28 cellular contexts compared by ENCODE assay signal in the genomic region with DNA sequence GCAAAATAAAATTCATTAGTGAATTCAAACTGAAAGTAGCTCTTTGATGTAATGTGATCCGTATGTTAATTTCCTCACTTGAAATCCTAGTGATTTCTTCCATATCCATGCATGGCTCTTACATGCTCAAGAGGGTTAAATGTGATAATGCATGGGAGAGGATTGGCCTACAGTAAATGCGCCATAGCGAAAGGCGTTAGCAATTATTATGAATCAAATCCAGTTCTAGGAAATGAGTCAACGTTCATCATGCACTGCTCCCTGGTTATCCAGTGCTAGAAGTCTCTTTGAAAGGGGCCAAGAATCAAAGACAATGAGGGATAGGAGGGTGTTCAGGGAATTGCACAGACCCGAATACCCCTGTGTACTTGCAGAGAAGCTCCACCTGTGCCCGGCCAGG.
DNase-seq lines count a peak whose midpoint lies in the region; ATAC-seq, FAIRE-seq and TF ChIP-seq lines count a peak whose summit lies in the region.
"Had no signal": no experiment of that assay in that cellular context is flagged by ENCODE, and none has a peak within 500 bp of the region (broad histone marks: within the 10 kb centered on the region; RNA-seq: fewer than 3 reads in every experiment).

No MANE protein-coding gene starts in this region.

- H3K9me3 ChIP-seq in breast epithelium (no peaks in the 10 kb centered on the region), astrocyte (ENCODE audit: insufficient read depth, low read depth, low read length) (no peaks in the 10 kb centered on the region)
- H3K9me3 ChIP-seq: A549 had no signal

- H3K4me3 ChIP-seq in breast epithelium = no peak overlapping the region
- no peak overlapping the region for H3K4me3 ChIP-seq in astrocyte (ENCODE audit: insufficient read depth, low read depth, low read length)
- H3K4me3 ChIP-seq in fibroblast of the aortic adventitia (ENCODE audit: low read depth, low read length) = no peak overlapping the region
- H3K4me3 ChIP-seq: A549 had no signal

- H4K20me1 ChIP-seq in astrocyte (ENCODE audit: insufficient read depth, low read length) = no peaks in the 10 kb centered on the region

- H3K27ac ChIP-seq in breast epithelium (no peak overlapping the region), astrocyte (ENCODE audit: low read depth, low read length) (no peak overlapping the region)
- H3K27ac ChIP-seq: C4-2B had no signal

- H3K9me3 Mint-ChIP-seq in MCF 10A (ENCODE audit: unreplicated experiment) = no peaks in the 10 kb centered on the region
- H3K9me3 Mint-ChIP-seq in astrocyte (ENCODE audit: unreplicated experiment) = no peaks in the 10 kb centered on the region
- H3K9me3 Mint-ChIP-seq: activated naive CD4-positive, alpha-beta T cell treated with anti-CD3 and anti-CD28 coated beads, Interleukin-2, amount 10 ng/mL, durations not matched to agents 7 days and 5 days; effector memory CD8-positive, alpha-beta T cell; memory B cell had no signal

- ATAC-seq in GM19351 (IDR thresholded peaks at IDR 0.05; ENCODE audit: unreplicated experiment) = no peak
- ATAC-seq: A549; effector memory CD8-positive, alpha-beta T cell had no signal

- H3K4me1 Mint-ChIP-seq in MCF 10A (ENCODE audit: insufficient read depth, unreplicated experiment) = peaks cover 13% of the 10 kb centered on the region
- H3K4me1 Mint-ChIP-seq in astrocyte (ENCODE audit: low read depth, unreplicated experiment) = no peaks in the 10 kb centered on the region
- H3K4me1 Mint-ChIP-seq: activated naive CD4-positive, alpha-beta T cell treated with anti-CD3 and anti-CD28 coated beads, Interleukin-2, amount 10 ng/mL, durations not matched to agents 7 days and 5 days; memory B cell had no signal

- peak; percentile 5 for FAIRE-seq in astrocyte (lab: Jason Lieb, UNC)
- FAIRE-seq: A549, D721Med, G401.6, urothelium cell line had no signal

- H3K27me3 Mint-ChIP-seq in MCF 10A (ENCODE audit: insufficient read depth, unreplicated experiment) (no peaks in the 10 kb centered on the region), astrocyte (ENCODE audit: low read depth, unreplicated experiment) (no peaks in the 10 kb centered on the region)
- H3K27me3 Mint-ChIP-seq: activated naive CD4-positive, alpha-beta T cell treated with anti-CD3 and anti-CD28 coated beads, Interleukin-2, amount 10 ng/mL, durations not matched to agents 7 days and 5 days; memory B cell had no signal

- intact Hi-C loops in MCF 10A (cut with micrococcal nuclease) (no loop called here), breast epithelium (cut with DNase I; ENCODE audit: low total_unique reads) (no loop called here)

- no peaks in the 10 kb centered on the region for H3K27me3 ChIP-seq in breast epithelium
- no peaks in the 10 kb centered on the region for H3K27me3 ChIP-seq in astrocyte (ENCODE audit: insufficient read depth, low read length)

- no peak overlapping the region for H2AFZ ChIP-seq in astrocyte (ENCODE audit: low read depth, low read length)

- TF ChIP-seq POLR2A in breast epithelium (IDR thresholded peaks at IDR 0.05) = no peak

- TF ChIP-seq CTCF in MCF 10A (IDR thresholded peaks at IDR 0.05; ENCODE audit: unreplicated experiment) (no peak), breast epithelium (IDR thresholded peaks at IDR 0.05) (no peak), astrocyte (IDR thresholded peaks at IDR 0.05; ENCODE audit: insufficient read depth, low read depth, low read length) (no peak), fibroblast of the aortic adventitia (IDR thresholded peaks at IDR 0.05; ENCODE audit: insufficient read depth, low read length) (no peak)

- H3K4me2 ChIP-seq in astrocyte (ENCODE audit: low read length) = no peak overlapping the region
- H3K4me2 ChIP-seq: A549 had no signal

- H3K9ac ChIP-seq in astrocyte (ENCODE audit: low read length) = no peak overlapping the region

- H3K36me3 ChIP-seq in breast epithelium (no peaks in the 10 kb centered on the region), astrocyte (ENCODE audit: insufficient read depth, low read length) (peaks cover 10% of the 10 kb centered on the region)

- POLR2A ChIA-PET in MCF 10A (lab: Yijun Ruan, JAX) = no interaction called here

- H3K36me3 Mint-ChIP-seq in MCF 10A (ENCODE audit: insufficient read depth, unreplicated experiment) (peaks cover 30% of the 10 kb centered on the region), astrocyte (ENCODE audit: low read depth, unreplicated experiment) (no peaks in the 10 kb centered on the region)
- H3K36me3 Mint-ChIP-seq: activated naive CD4-positive, alpha-beta T cell treated with anti-CD3 and anti-CD28 coated beads, Interleukin-2, amount 10 ng/mL, durations not matched to agents 7 days and 5 days; memory B cell had no signal

- no TSS peak for BruUV-seq in MCF 10A (replicated peaks; lab: Mats Ljungman, UMichigan)

- no peak overlapping the region for H3K27ac Mint-ChIP-seq in MCF 10A (ENCODE audit: low read depth, unreplicated experiment)
- H3K27ac Mint-ChIP-seq in astrocyte (ENCODE audit: unreplicated experiment) = no peak overlapping the region
- H3K27ac Mint-ChIP-seq: activated naive CD4-positive, alpha-beta T cell treated with anti-CD3 and anti-CD28 coated beads, Interleukin-2, amount 10 ng/mL, durations not matched to agents 7 days and 5 days; effector memory CD8-positive, alpha-beta T cell; memory B cell had no signal

- CTCF ChIA-PET in MCF 10A (lab: Yijun Ruan, JAX) = interaction anchor here (0.6 to 0.9 kb wide), 2 partner anchors 16 to 235 kb away, joined by 3 read pairs; no protein-coding TSS in a partner anchor

- no peak overlapping the region for H3K4me3 Mint-ChIP-seq in MCF 10A (ENCODE audit: unreplicated experiment)
- H3K4me3 Mint-ChIP-seq in astrocyte (ENCODE audit: unreplicated experiment) = no peak overlapping the region
- H3K4me3 Mint-ChIP-seq: activated naive CD4-positive, alpha-beta T cell treated with anti-CD3 and anti-CD28 coated beads, Interleukin-2, amount 10 ng/mL, durations not matched to agents 7 days and 5 days; effector memory CD8-positive, alpha-beta T cell; memory B cell had no signal

- no peaks in the 10 kb centered on the region for H3K79me2 ChIP-seq in astrocyte (ENCODE audit: insufficient read depth, low read length)

- no peaks in the 10 kb centered on the region for H3K4me1 ChIP-seq in breast epithelium
- H3K4me1 ChIP-seq in astrocyte (ENCODE audit: insufficient read depth, low read length) = peaks cover 5% of the 10 kb centered on the region

- DNase-seq in MCF 10A (ENCODE audit: unreplicated experiment) = peak; percentile 59
- no peak for DNase-seq in breast epithelium (ENCODE audit: low spot score in 2 of 2)
- DNase-seq in astrocyte (ENCODE audit: low read depth) = peak; percentile 62
- DNase-seq in fibroblast of the aortic adventitia (ENCODE audit: low read depth) = peak; percentile 91
- no peak for DNase-seq in midbrain (lab: John Stamatoyannopoulos, UW)
- DNase-seq in NCI-H1694 treated with DMSO at 0.1 percent for 48 hours (lab: John Stamatoyannopoulos, UW) = no peak
- no peak for DNase-seq in stimulated activated CD4-positive, alpha-beta T cell treated with anti-CD3 and anti-CD28 coated beads, Interleukin-12 subunit alpha, Interleukin-12 subunit beta, amount 100 ng/mL, for 4 hours
- DNase-seq: activated CD4-positive, CD25-positive, alpha-beta regulatory T cell treated with anti-CD3 and anti-CD28 coated beads, Interleukin-2, amount 50 U/mL, for 72 hours; activated CD8-positive, alpha-beta memory T cell treated with anti-CD3 and anti-CD28 coated beads for 24 hours; activated naive CD4-positive, alpha-beta T cell treated with anti-CD3 and anti-CD28 coated beads, Interleukin-2, amount 10 ng/mL, durations not matched to agents 7 days and 5 days; activated T-cell treated with anti-CD3 and anti-CD28 coated beads, Interleukin-2, amount 50 U/mL, for 48 hours; effector memory CD8-positive, alpha-beta T cell; hypothalamus; MV-4-11; NCI-H1930; NCI-H446 treated with DMSO at 0.1 percent for 48 hours; nucleus accumbens; retina; RPMI8226; stimulated activated CD8-positive, alpha-beta memory T cell treated with anti-CD3 and anti-CD28 coated beads, Interleukin-4, amount 100 ng/mL, for 48 hours; SW 1271 had no signal

Comparison
In these comparisons a context has a peak if more than half of its experiments do, and no peak if none do; other contexts are left out.
1. DNase-seq: peak in MCF 10A (single experiment), astrocyte (single experiment) and fibroblast of the aortic adventitia (single experiment); none in breast epithelium (0 of 2), midbrain (single experiment), NCI-H1694 treated with DMSO at 0.1 percent for 48 hours (single experiment) and stimulated activated CD4-positive, alpha-beta T cell treated with anti-CD3 and anti-CD28 coated beads, Interleukin-12 subunit alpha, Interleukin-12 subunit beta, amount 100 ng/mL, for 4 hours (single experiment).